In genomic region chr12:26651566-26652188, GRCh38 we compare ENCODE assay signal across 8 cellular contexts.
DNase-seq lines count a peak whose midpoint lies in the region; ATAC-seq and TF ChIP-seq lines count a peak whose summit lies in the region.

No MANE protein-coding gene starts in this region.

- peak; percentile 70 for DNase-seq in NCI-H510A treated with DMSO at 0.1 percent for 48 hours (lab: John Stamatoyannopoulos, UW)
- no peak for DNase-seq in NCI-H510A (lab: John Stamatoyannopoulos, UW)
- DNase-seq in LNCaP clone FGC (ENCODE audit: low read depth): peak; percentile 34
- DNase-seq in RWPE1 (ENCODE audit: low spot score): peak; percentile 14
- DNase-seq in mammary epithelial cell: peak; percentile 67
- peak; percentile 91 for DNase-seq in inferior parietal cortex (ENCODE audit: extremely low spot score)
- peak; percentile 41 to 49 for DNase-seq in stimulated activated CD4-positive, alpha-beta T cell treated with anti-CD3 and anti-CD28 coated beads, Interleukin-2, amount 100 ng/mL, for 24 hours

- H3K4me3 ChIP-seq in LNCaP clone FGC (ENCODE audit: low read depth, low read length) (no peak overlapping the region), mammary epithelial cell (replicated peaks in 1 of 3; ENCODE audit: insufficient read depth in 1 of 3, low read depth in 2 of 3, low read length in 3 of 3) (no peak overlapping the region)

- no peaks in the 10 kb centered on the region for H4K20me1 ChIP-seq in mammary epithelial cell (ENCODE audit: insufficient read depth, low read length)

- no TSS peak for BruUV-seq in mammary epithelial cell (replicated peaks; lab: Mats Ljungman, UMichigan)

- H3K4me2 ChIP-seq in mammary epithelial cell (ENCODE audit: insufficient read depth, low read depth, low read length): no peak overlapping the region

- H3K4me1 ChIP-seq in mammary epithelial cell (ENCODE audit: insufficient read depth, low read length): peaks cover 14% of the 10 kb centered on the region

- H3K9me3 ChIP-seq in mammary epithelial cell (replicated peaks; ENCODE audit: insufficient read depth, low read length): no peaks in the 10 kb centered on the region

- 13% methylated on average over 7 of the region's 7 CpGs for WGBS in mammary epithelial cell (ENCODE audit: low coverage, missing lambda C conversion rate)

- ATAC-seq in GM21360 (IDR thresholded peaks at IDR 0.05; ENCODE audit: unreplicated experiment): no peak

- TF ChIP-seq CTCF in LNCaP clone FGC (IDR thresholded peaks at IDR 0.05; ENCODE audit: control insufficient read depth, extremely low read depth, insufficient read depth): peak; percentile 77
- peak; percentile 31; the same call in 1 of the 2 replicates for TF ChIP-seq CTCF in RWPE1 (conservative IDR thresholded peaks at IDR 0.05; ENCODE audit: low read depth)
- peak; percentile 72 to 84 for TF ChIP-seq CTCF in mammary epithelial cell (conservative IDR thresholded peaks at IDR 0.05 in 1 of 2, IDR thresholded peaks at IDR 0.05 in 1 of 2; ENCODE audit: extremely low read depth in 1 of 2, insufficient read depth in 1 of 2, low read depth in 1 of 2, low read length in 2 of 2)

- CTCF ChIA-PET in RWPE1 (lab: Yijun Ruan, JAX): interaction anchor here (0.6 to 0.7 kb wide), 3 partner anchors 55 to 388 kb away, joined by 3 read pairs; no protein-coding TSS in a partner anchor
- CTCF ChIA-PET in mammary epithelial cell (lab: Charles Lee; ENCODE audit: low non-redundant PET): interaction anchor here (0.6 to 0.8 kb wide), 3 partner anchors 50 to 940 kb away, joined by 3 to 4 read pairs (median 4); no protein-coding TSS in a partner anchor

- H3K27me3 ChIP-seq in mammary epithelial cell (ENCODE audit: insufficient read depth, low read length): no peaks in the 10 kb centered on the region

- H2AFZ ChIP-seq in mammary epithelial cell (ENCODE audit: low read depth, low read length): no peak overlapping the region

- dilution Hi-C loops in mammary epithelial cell (cut with HindIII; ENCODE audit: low sequenced_read_pairs): no loop called here

- H3K9ac ChIP-seq in mammary epithelial cell (ENCODE audit: insufficient read depth, low read length): no peak overlapping the region

- peaks cover 2% of the 10 kb centered on the region for H3K36me3 ChIP-seq in mammary epithelial cell (ENCODE audit: insufficient read depth, low read length)

- in situ Hi-C loops in mammary epithelial cell (cut with MboI; ENCODE audit: low sequenced_read_pairs in 2 of 2): no loop called here

- POLR2A ChIA-PET in RWPE1 (lab: Yijun Ruan, JAX; ENCODE audit: low non-redundant PET): no interaction called here

- intact Hi-C loops in mammary epithelial cell (cut with micrococcal nuclease): loop anchor here (1.0 to 5.0 kb wide), 7 partner anchors 49 to 554 kb away; partner anchors contain the start of genes BHLHE41 and ITPR2

- no peaks in the 10 kb centered on the region for H3K79me2 ChIP-seq in mammary epithelial cell (ENCODE audit: insufficient read depth, low read length)

- H3K27ac ChIP-seq in RWPE1 (no peak overlapping the region), mammary epithelial cell (ENCODE audit: insufficient read depth, low read depth, low read length) (no peak overlapping the region)
